ENCODE assay signal across 10 cellular contexts in the genomic region with DNA sequence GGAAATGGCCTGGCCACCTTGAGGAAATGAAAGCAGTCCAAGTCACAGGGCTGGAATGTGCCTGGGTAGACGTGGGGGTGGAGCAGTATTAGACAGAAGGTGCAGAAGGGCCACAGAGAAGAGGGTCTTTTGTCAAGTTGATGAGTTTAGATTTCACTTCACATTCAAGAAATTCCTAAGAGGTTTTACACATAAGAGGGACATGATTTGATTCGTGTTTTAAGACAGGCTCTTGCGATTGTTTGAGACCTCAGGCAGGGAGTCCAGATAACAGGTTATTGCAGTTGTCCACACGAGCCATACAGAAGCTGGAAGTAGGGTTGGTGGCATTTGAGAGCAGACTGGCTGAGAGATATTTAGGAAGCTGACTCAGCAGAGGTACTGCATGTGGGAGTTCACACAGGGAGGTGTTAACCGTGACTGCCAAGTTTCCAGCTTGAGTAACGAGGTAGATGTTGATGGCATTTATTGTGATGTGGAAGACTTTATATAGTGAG.
A peak's percentile ranks its signal among the peaks of the same experiment; 100 is the strongest.
DNase-seq lines count a peak whose midpoint lies in the region; ATAC-seq and TF ChIP-seq lines count a peak whose summit lies in the region.
"Had no signal": no experiment of that assay in that cellular context is flagged by ENCODE, and none has a peak within 500 bp of the region (broad histone marks: within the 10 kb centered on the region; RNA-seq: fewer than 3 reads in every experiment).

No MANE protein-coding gene starts in this region.

- H3K9ac ChIP-seq in HCT116 (ENCODE audit: low read length) (no peak overlapping the region), parathyroid adenoma (no peak overlapping the region)

- H4K20me1 ChIP-seq in HCT116 (ENCODE audit: insufficient read depth) = no peaks in the 10 kb centered on the region

- WGBS in adrenal gland, 4 donors = 72 to 82% (median 79%) methylated on average over 6 of the region's 6 CpGs

- RAD21 ChIA-PET in HCT116 (lab: Charles Lee; ENCODE audit: low non-redundant PET in 1 of 2, low total read pairs in 2 of 2, uncharacterized antibody in 2 of 2, unreplicated experiment in 2 of 2) = no interaction called here

- no peaks in the 10 kb centered on the region for H3K27me3 ChIP-seq in HCT116 (ENCODE audit: insufficient read depth, low read length)
- H3K27me3 ChIP-seq in parathyroid adenoma (ENCODE audit: control insufficient read depth, insufficient read depth, low read length) = no peaks in the 10 kb centered on the region
- no peaks in the 10 kb centered on the region for H3K27me3 ChIP-seq in adrenal gland

- DNase-seq in GDM1 (lab: John Stamatoyannopoulos, UW) (peak; percentile 11), HCT116 (ENCODE audit: low read depth, low spot score) (no peak), cerebellar cortex (ENCODE audit: low spot score) (peak; percentile 23), adrenal gland (no peak), COLO829 (ENCODE audit: low spot score) (no peak), NCI-H2029 (lab: John Stamatoyannopoulos, UW) (no peak)
- DNase-seq: cortex of kidney, NCI-H1105 treated with DMSO at 0.1 percent for 48 hours had no signal

- no peak for TF ChIP-seq CTCF in HCT116 (IDR thresholded peaks at IDR 0.05 in 2 of 3, conservative IDR thresholded peaks at IDR 0.05 in 1 of 3; ENCODE audit: borderline replicate concordance in 1 of 3, insufficient read depth in 1 of 3, low read depth in 2 of 3, low read length in 2 of 3)
- TF ChIP-seq CTCF in parathyroid adenoma (IDR thresholded peaks at IDR 0.05) = no peak
- no peak for TF ChIP-seq CTCF in adrenal gland (IDR thresholded peaks at IDR 0.05)

- no peak overlapping the region for H3K27ac ChIP-seq in HCT116 (ENCODE audit: low read depth, low read length)
- no peak overlapping the region for H3K27ac ChIP-seq in parathyroid adenoma
- H3K27ac ChIP-seq in adrenal gland = no peak overlapping the region

- H3K4me3 ChIP-seq in HCT116 (replicated peaks in 1 of 2; ENCODE audit: low read depth in 1 of 2, low read length in 2 of 2) (no peak overlapping the region), parathyroid adenoma (ENCODE audit: low read depth, low read length) (no peak overlapping the region), adrenal gland (no peak overlapping the region)

- H3K79me2 ChIP-seq in HCT116 (ENCODE audit: insufficient read depth, low read length) = no peaks in the 10 kb centered on the region
- H3K79me2 ChIP-seq in parathyroid adenoma = no peaks in the 10 kb centered on the region

- CTCF ChIA-PET in HCT116 (lab: Charles Lee) = no interaction called here

- TF ChIP-seq RAD21 in HCT116 (IDR thresholded peaks at IDR 0.05; ENCODE audit: low read depth) = no peak

- BruUV-seq in HCT116 (replicated peaks; lab: Mats Ljungman, UMichigan) = no TSS peak

- H3K4me2 ChIP-seq in HCT116 (ENCODE audit: low read length) (0 out of 2 replicates have a peak overlapping the region, but pooled peaks have one; percentile 13), parathyroid adenoma (ENCODE audit: low read length) (no peak overlapping the region)

- H3K9me2 ChIP-seq in HCT116 (ENCODE audit: insufficient read depth) = no peaks in the 10 kb centered on the region

- POLR2A ChIA-PET in HCT116 (lab: Charles Lee) = no interaction called here

- H3K36me3 ChIP-seq in HCT116 (ENCODE audit: control insufficient read depth in 1 of 2, insufficient read depth in 2 of 2, low read length in 2 of 2) = no peaks in the 10 kb centered on the region
- no peaks in the 10 kb centered on the region for H3K36me3 ChIP-seq in parathyroid adenoma (ENCODE audit: control insufficient read depth, insufficient read depth, low read length)
- H3K36me3 ChIP-seq in adrenal gland (replicated peaks in 1 of 2) = no peaks in the 10 kb centered on the region

- H3K4me1 ChIP-seq in HCT116 (ENCODE audit: control insufficient read depth in 1 of 2, insufficient read depth in 2 of 2, low read length in 2 of 2) (peaks cover 0 to 7% of the 10 kb centered on the region in 2 experiments; a peak in 1 of 4 replicates), parathyroid adenoma (peaks cover 6% of the 10 kb centered on the region), adrenal gland (replicated peaks in 1 of 2) (no peaks in the 10 kb centered on the region)

- H2AFZ ChIP-seq in HCT116 (ENCODE audit: low read depth, low read length, poor library complexity, severe bottlenecking) = no peak overlapping the region
- H2AFZ ChIP-seq in parathyroid adenoma = peak overlapping the region; percentile 30

- intact Hi-C loops in HCT116 (cut with micrococcal nuclease) (no loop called here), adrenal gland (cut with DNase I) (no loop called here)

- no peak for ATAC-seq in HCT116
- ATAC-seq in HG03108 (IDR thresholded peaks at IDR 0.05; ENCODE audit: unreplicated experiment) = no peak

- H3K9me3 ChIP-seq in HCT116 (ENCODE audit: control insufficient read depth in 1 of 2, insufficient read depth in 1 of 2, low read depth in 1 of 2, low read length in 2 of 2) = no peaks in the 10 kb centered on the region
- no peaks in the 10 kb centered on the region for H3K9me3 ChIP-seq in parathyroid adenoma (ENCODE audit: control insufficient read depth, low read length)
- no peaks in the 10 kb centered on the region for H3K9me3 ChIP-seq in adrenal gland (replicated peaks in 1 of 3)

- TF ChIP-seq POLR2A in HCT116 (IDR thresholded peaks at IDR 0.05; ENCODE audit: borderline replicate concordance, extremely low read depth, insufficient read depth, insufficient read length) = no peak
- no peak for TF ChIP-seq POLR2A in adrenal gland (IDR thresholded peaks at IDR 0.05)

TF ChIP-seq in HCT116, 20 proteins besides CTCF, POLR2A, EP300 and RAD21:
- TF ChIP-seq, protein P1, sequence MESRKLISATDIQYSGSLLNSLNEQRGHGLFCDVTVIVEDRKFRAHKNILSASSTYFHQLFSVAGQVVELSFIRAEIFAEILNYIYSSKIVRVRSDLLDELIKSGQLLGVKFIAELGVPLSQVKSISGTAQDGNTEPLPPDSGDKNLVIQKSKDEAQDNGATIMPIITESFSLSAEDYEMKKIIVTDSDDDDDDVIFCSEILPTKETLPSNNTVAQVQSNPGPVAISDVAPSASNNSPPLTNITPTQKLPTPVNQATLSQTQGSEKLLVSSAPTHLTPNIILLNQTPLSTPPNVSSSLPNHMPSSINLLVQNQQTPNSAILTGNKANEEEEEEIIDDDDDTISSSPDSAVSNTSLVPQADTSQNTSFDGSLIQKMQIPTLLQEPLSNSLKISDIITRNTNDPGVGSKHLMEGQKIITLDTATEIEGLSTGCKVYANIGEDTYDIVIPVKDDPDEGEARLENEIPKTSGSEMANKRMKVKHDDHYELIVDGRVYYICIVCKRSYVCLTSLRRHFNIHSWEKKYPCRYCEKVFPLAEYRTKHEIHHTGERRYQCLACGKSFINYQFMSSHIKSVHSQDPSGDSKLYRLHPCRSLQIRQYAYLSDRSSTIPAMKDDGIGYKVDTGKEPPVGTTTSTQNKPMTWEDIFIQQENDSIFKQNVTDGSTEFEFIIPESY (IDR thresholded peaks at IDR 0.05; ENCODE audit: extremely low read depth, insufficient replicate concordance, low read length) = no peak
- TF ChIP-seq ELF1 (IDR thresholded peaks at IDR 0.05; ENCODE audit: borderline replicate concordance, low read depth) = no peak
- no peak for TF ChIP-seq TCF7L2 (IDR thresholded peaks at IDR 0.05; ENCODE audit: borderline replicate concordance, extremely low read depth, insufficient read depth, insufficient read length)
- no peak for TF ChIP-seq POLR2AphosphoS5 (IDR thresholded peaks at IDR 0.05; ENCODE audit: low read depth, low read length)

Comparison
In these comparisons a context has a peak if more than half of its experiments do, and no peak if none do; other contexts are left out.
1. DNase-seq: peak in GDM1 (single experiment) and cerebellar cortex (single experiment); none in HCT116 (single experiment), adrenal gland (0 of 7), COLO829 (single experiment) and NCI-H2029 (single experiment).